8 cellular contexts compared by ENCODE assay signal in the genomic region with DNA sequence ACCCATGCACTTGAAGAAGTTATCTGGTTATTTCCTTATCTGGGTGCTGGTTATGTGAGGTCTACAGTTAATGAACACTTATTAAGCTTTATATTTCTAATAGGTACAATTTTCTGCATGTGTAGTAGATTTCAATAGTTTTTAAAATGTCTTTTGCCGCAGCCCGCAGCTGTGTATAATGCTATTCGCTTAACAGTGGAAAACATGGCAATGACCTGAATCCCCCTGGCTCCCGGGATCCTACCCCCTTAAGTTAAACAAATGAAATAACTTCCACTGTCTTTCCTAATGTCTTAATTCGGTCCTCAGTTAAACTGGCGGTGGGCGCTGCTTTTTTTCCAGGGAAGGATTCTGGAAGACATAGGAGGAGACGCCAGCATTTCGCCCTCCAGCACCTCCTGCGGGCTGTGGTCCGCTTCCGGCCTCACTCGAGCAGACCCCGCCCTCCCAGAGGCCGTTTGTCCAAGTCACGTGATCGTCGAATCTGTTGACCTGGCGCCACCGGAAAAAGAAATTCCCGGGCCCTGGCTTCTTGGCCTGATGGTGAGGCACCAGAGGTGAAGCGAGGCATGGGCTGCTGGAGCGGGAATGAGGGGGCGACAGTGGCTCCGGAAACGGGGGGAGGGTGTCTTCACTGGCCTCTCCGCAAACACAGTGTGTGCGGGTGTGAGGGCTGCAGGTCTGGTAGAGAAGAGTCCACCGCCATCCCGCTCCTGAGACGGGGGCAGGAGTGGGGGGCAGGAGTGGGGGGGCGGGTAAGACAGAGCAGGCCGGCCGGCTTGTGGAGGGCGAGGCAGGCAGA. TPM values are rescaled to one million over a fixed set of nuclear protein-coding genes. Genes with fewer than 3 reads are reported as not detected.
DNase-seq lines count a peak whose midpoint lies in the region; ATAC-seq and TF ChIP-seq lines count a peak whose summit lies in the region.

No MANE protein-coding gene starts in this region.

- DNase-seq in Caco-2 (peak; percentile 91 to 93), Karpas-422 (peak; percentile 94), SHP77 (lab: John Stamatoyannopoulos, UW) (peak; percentile 92 to 96), foreskin melanocyte (peak; percentile 80), neural crest cell (ENCODE audit: low read depth, low spot score) (peak; percentile 76), superior temporal gyrus (ENCODE audit: extremely low spot score) (peak; percentile 94)
- DNase-seq in activated naive CD4-positive, alpha-beta T cell (lab: John Stamatoyannopoulos, UW): peak; percentile 9 to 24 (median 12)

- H3K27ac ChIP-seq in Karpas-422 (ENCODE audit: low read length): no peak overlapping the region

- H3K9me3 ChIP-seq in Caco-2 (no peaks in the 10 kb centered on the region), Karpas-422 (ENCODE audit: low read length) (no peaks in the 10 kb centered on the region)

- TSS peak; percentile 86 for BruUV-seq in Caco-2 (replicated peaks; lab: Mats Ljungman, UMichigan)

- H3K4me3 ChIP-seq in Caco-2 (ENCODE audit: low read depth, low read length): peak overlapping the region; percentile 50
- peak overlapping the region; percentile 69 for H3K4me3 ChIP-seq in Karpas-422 (ENCODE audit: low read length)

- H3K27me3 Mint-ChIP-seq in Caco-2 (ENCODE audit: insufficient read depth, unreplicated experiment) (no peaks in the 10 kb centered on the region), neural crest cell (ENCODE audit: low read depth) (no peaks in the 10 kb centered on the region)

- H3K79me2 ChIP-seq in Karpas-422 (ENCODE audit: low read length): no peaks in the 10 kb centered on the region

- TF ChIP-seq CTCF in Caco-2 (IDR thresholded peaks at IDR 0.05; ENCODE audit: insufficient read depth in 1 of 2, low read depth in 1 of 2, low read length in 1 of 2, severe bottlenecking in 1 of 2, unreplicated experiment in 1 of 2): peak in 1 of 2 experiments; percentile 32
- TF ChIP-seq CTCF in neural crest cell (conservative IDR thresholded peaks at IDR 0.05): peak; percentile 35

- POLR2A ChIA-PET in Caco-2 (lab: Charles Lee): interaction anchor here (0.6 kb wide), 1 partner anchor 18 kb away, joined by 4 read pairs; no protein-coding TSS in a partner anchor

- H3K9me2 ChIP-seq in Karpas-422 (replicated peaks; ENCODE audit: insufficient read depth, low read length): no peaks in the 10 kb centered on the region

- intact Hi-C loops in Caco-2 (cut with micrococcal nuclease; ENCODE audit: unreplicated experiment): loop anchor here (1.0 to 5.0 kb wide), 2 partner anchors 20 to 44 kb away; no protein-coding TSS in a partner anchor

- H3K4me3 Mint-ChIP-seq in Caco-2 (ENCODE audit: unreplicated experiment) (peak overlapping the region; percentile 96), neural crest cell (peak overlapping the region; percentile 89)

- H3K27ac Mint-ChIP-seq in Caco-2 (ENCODE audit: unreplicated experiment) (peak overlapping the region; percentile 97), neural crest cell (ENCODE audit: unreplicated experiment) (peak overlapping the region; percentile 82)

- H4K20me1 ChIP-seq in Karpas-422 (ENCODE audit: insufficient read depth, low read depth, low read length): no peaks in the 10 kb centered on the region

- peak overlapping the region; percentile 81 for H3K9ac ChIP-seq in Karpas-422 (ENCODE audit: low read length)

- CTCF ChIA-PET in Caco-2 (lab: Charles Lee): no interaction called here

- H3K4me1 ChIP-seq in Caco-2: peaks cover 8% of the 10 kb centered on the region; the same call in 1 of the 2 replicates
- peaks cover 17% of the 10 kb centered on the region for H3K4me1 ChIP-seq in Karpas-422 (ENCODE audit: low read length)

- peaks cover 4% of the 10 kb centered on the region for H3K36me3 Mint-ChIP-seq in Caco-2 (ENCODE audit: insufficient read depth, unreplicated experiment)
- H3K36me3 Mint-ChIP-seq in neural crest cell (ENCODE audit: low read depth): no peaks in the 10 kb centered on the region

- H3K27me3 ChIP-seq in Caco-2 (replicated peaks; ENCODE audit: control insufficient read depth, insufficient read depth, low read length): no peaks in the 10 kb centered on the region
- no peaks in the 10 kb centered on the region for H3K27me3 ChIP-seq in Karpas-422 (ENCODE audit: low read length)

- peaks cover 6% of the 10 kb centered on the region for H3K4me1 Mint-ChIP-seq in Caco-2 (ENCODE audit: low read depth, unreplicated experiment)
- peaks cover 31% of the 10 kb centered on the region for H3K4me1 Mint-ChIP-seq in neural crest cell

- ATAC-seq in GM21515 (IDR thresholded peaks at IDR 0.05; ENCODE audit: unreplicated experiment): peak; percentile 91

- H3K9me3 Mint-ChIP-seq in Caco-2 (ENCODE audit: unreplicated experiment): no peaks in the 10 kb centered on the region
- no peaks in the 10 kb centered on the region for H3K9me3 Mint-ChIP-seq in neural crest cell

- peak overlapping the region; percentile 70 for H3K4me2 ChIP-seq in Karpas-422 (ENCODE audit: low read depth, low read length, poor library complexity, severe bottlenecking)

- H3K36me3 ChIP-seq in Caco-2 (ENCODE audit: control insufficient read depth, insufficient read depth, low read length): no peaks in the 10 kb centered on the region
- no peaks in the 10 kb centered on the region for H3K36me3 ChIP-seq in Karpas-422 (ENCODE audit: insufficient read depth, low read length)

- H2AFZ ChIP-seq in Karpas-422 (ENCODE audit: low read length): peak overlapping the region; percentile 79

RNA-seq across cellular contexts. Expression of a gene that starts 45.6 kb away (rescaled TPM):
- 0.12 and 0.20 TPM in 2 replicates for total RNA-seq in Caco-2 (2022)
- 0.11 TPM in 1 of 2 replicates, not detected in the other for total RNA-seq in Karpas-422 (2014; rRNA removed; shearing (Covaris generic); ENCODE audit: low replicate concordance)
- total RNA-seq in neural crest cell: 5.3 and 5.4 TPM in 2 replicates

Comparison
In these comparisons a context has a peak if more than half of its experiments do, and no peak if none do; other contexts are left out.
1. DNase-seq: peak in every context shown above with its lines; median percentile 94 in Karpas-422; 94 in SHP77; 94 in superior temporal gyrus; 92 in Caco-2; 80 in foreskin melanocyte; 76 in neural crest cell; 12 in activated naive CD4-positive, alpha-beta T cell.